19 cellular contexts compared by ENCODE assay signal in genomic region chr17:32508926-32509325, GRCh38.
"Had no signal": no experiment of that assay in that cellular context is flagged by ENCODE, and none has a peak within 500 bp of the region (broad histone marks: within the 10 kb centered on the region; RNA-seq: fewer than 3 reads in every experiment).

No MANE protein-coding gene starts in this region.

- H3K36me3 ChIP-seq: neutrophil, right lobe of liver, upper lobe of left lung, vagina had no signal

- H3K36me3 Mint-ChIP-seq: stimulated activated effector memory CD8-positive, alpha-beta T cell treated with anti-CD3 and anti-CD28 coated beads, Interleukin-12 subunit alpha, Interleukin-12 subunit beta, amount 100 ng/mL, for 72 hours had no signal

- ATAC-seq: heart right ventricle; left lobe of liver; mucosa of descending colon; psoas muscle; right lobe of liver; stimulated activated effector memory CD8-positive, alpha-beta T cell treated with anti-CD3 and anti-CD28 coated beads, Interleukin-12 subunit alpha, Interleukin-12 subunit beta, amount 100 ng/mL, for 72 hours; stimulated activated naive CD8-positive, alpha-beta T cell treated with anti-CD3 and anti-CD28 coated beads, Interleukin-15, Interleukin-2, amounts not matched to agents 100 U/mL and 50 U/mL, for 24 hours had no signal

- H3K27ac Mint-ChIP-seq: nephron; stimulated activated effector memory CD8-positive, alpha-beta T cell treated with anti-CD3 and anti-CD28 coated beads, Interleukin-12 subunit alpha, Interleukin-12 subunit beta, amount 100 ng/mL, for 72 hours had no signal

- H3K27me3 ChIP-seq: dorsolateral prefrontal cortex, heart right ventricle, right lobe of liver, tibial artery, upper lobe of left lung, vagina had no signal

- H3K4me3 Mint-ChIP-seq: nephron; stimulated activated effector memory CD8-positive, alpha-beta T cell treated with anti-CD3 and anti-CD28 coated beads, Interleukin-12 subunit alpha, Interleukin-12 subunit beta, amount 100 ng/mL, for 72 hours had no signal

- H3K27ac ChIP-seq: dorsolateral prefrontal cortex, heart right ventricle, neutrophil, psoas muscle, right lobe of liver, tibial artery, upper lobe of left lung, vagina had no signal

- H3K4me3 ChIP-seq: dorsolateral prefrontal cortex, heart right ventricle, mucosa of descending colon, psoas muscle, right lobe of liver, tibial artery, upper lobe of left lung, vagina had no signal

- DNase-seq: cortex of kidney; dorsolateral prefrontal cortex; effector CD8-positive, alpha-beta T cell; heart right ventricle; hypothalamus; mucosa of descending colon; psoas muscle; retina; right lobe of liver; stimulated activated CD4-positive, alpha-beta T cell treated with anti-CD3 and anti-CD28 coated beads, Interleukin-4, amount 100 ng/mL, for 1 hour; stimulated activated CD8-positive, alpha-beta memory T cell treated with anti-CD3 and anti-CD28 coated beads, Interleukin-4, amount 100 ng/mL, for 48 hours; stimulated activated naive CD8-positive, alpha-beta T cell treated with anti-CD3 and anti-CD28 coated beads, Interleukin-15, Interleukin-2, amounts not matched to agents 100 U/mL and 50 U/mL, for 24 hours; tibial artery; upper lobe of left lung had no signal

- H3K4me1 ChIP-seq: psoas muscle, right lobe of liver had no signal

- H3K9me3 ChIP-seq: heart right ventricle, mucosa of descending colon, neutrophil, psoas muscle, right lobe of liver, tibial artery, upper lobe of left lung, vagina had no signal

- H3K9me3 Mint-ChIP-seq: stimulated activated effector memory CD8-positive, alpha-beta T cell treated with anti-CD3 and anti-CD28 coated beads, Interleukin-12 subunit alpha, Interleukin-12 subunit beta, amount 100 ng/mL, for 72 hours had no signal
